Comparison of ENCODE assay signal across 9 cellular contexts in genomic region chr19:42048992-42049391, GRCh38. TPM values are rescaled to one million over a fixed set of nuclear protein-coding genes. Genes with fewer than 3 reads are reported as not detected.
DNase-seq lines count a peak whose midpoint lies in the region; ATAC-seq and TF ChIP-seq lines count a peak whose summit lies in the region.
"Had no signal": no experiment of that assay in that cellular context is flagged by ENCODE, and none has a peak within 500 bp of the region (broad histone marks: within the 10 kb centered on the region; RNA-seq: fewer than 3 reads in every experiment).

No MANE protein-coding gene starts in this region.

- peaks cover 49% of the 10 kb centered on the region for H3K4me1 ChIP-seq in BLaER1
- no peaks in the 10 kb centered on the region; the same call in 1 of the 2 replicates for H3K4me1 ChIP-seq in SJSA1 (replicated peaks)
- H3K4me1 ChIP-seq in foreskin keratinocyte, result peaks cover 21% of the 10 kb centered on the region

- DNase-seq in Daoy (ENCODE audit: low read depth) (peak; percentile 62), SJSA1 (ENCODE audit: low read depth in 1 of 2, low spot score in 2 of 2) (peak in 1 of 2 experiments; percentile 14), foreskin keratinocyte (peak; percentile 41 to 58), NCI-H2171 (lab: John Stamatoyannopoulos, UW) (no peak), DMS 273 (lab: John Stamatoyannopoulos, UW; ENCODE audit: unreplicated experiment) (no peak)
- DNase-seq in central memory CD4-positive, alpha-beta T cell, result no peak
- DNase-seq: midbrain had no signal

- H3K4me2 ChIP-seq in BLaER1, result peak overlapping the region; percentile 63

- H3K9ac ChIP-seq in BLaER1, result no peak overlapping the region

- peak overlapping the region; percentile 23; the same call in 1 of the 2 replicates for H3K4me3 ChIP-seq in BLaER1
- peak overlapping the region; percentile 28 for H3K4me3 ChIP-seq in SJSA1

- ATAC-seq in foreskin keratinocyte (no peak), GM18909 (IDR thresholded peaks at IDR 0.05; ENCODE audit: poor library complexity, unreplicated experiment) (no peak)

- no peaks in the 10 kb centered on the region for H3K27me3 ChIP-seq in BLaER1
- peaks cover 18% of the 10 kb centered on the region; the same call in 1 of the 2 replicates for H3K27me3 ChIP-seq in SJSA1 (replicated peaks)
- peaks cover 6% of the 10 kb centered on the region for H3K27me3 ChIP-seq in foreskin keratinocyte

- H4K20me1 ChIP-seq in BLaER1, result peaks cover 19% of the 10 kb centered on the region; the same call in 1 of the 2 replicates

- H3K9me3 ChIP-seq in BLaER1, result no peaks in the 10 kb centered on the region
- H3K9me3 ChIP-seq in SJSA1 (replicated peaks), result no peaks in the 10 kb centered on the region

- H3K27ac ChIP-seq in BLaER1 (no peak overlapping the region), SJSA1 (no peak overlapping the region), foreskin keratinocyte (no peak overlapping the region)

- TF ChIP-seq CTCF in foreskin keratinocyte (conservative IDR thresholded peaks at IDR 0.05), result no peak

- H3K36me3 ChIP-seq in BLaER1 (peaks cover 81% of the 10 kb centered on the region), SJSA1 (no peaks in the 10 kb centered on the region)

RNA-seq across cellular contexts. Expression of gene GRIK5, which starts 21.0 kb away (rescaled TPM):
- 0.42 and 0.57 TPM in 2 replicates for total RNA-seq in Daoy (2014; rRNA removed; shearing (Covaris generic))
- not detected in 2 replicates for total RNA-seq in SJSA1 (2014; rRNA removed; shearing (Covaris generic))
- 0.07 and 0.11 TPM in 2 replicates for total RNA-seq in foreskin keratinocyte
- 0.06 and 0.19 TPM in 2 replicates for polyA plus RNA-seq in foreskin keratinocyte

RNA-seq across cellular contexts. Expression of gene ZNF574, which starts 27.0 kb away (rescaled TPM):
- total RNA-seq in Daoy (2014; rRNA removed; shearing (Covaris generic)), result 18.5 and 19.3 TPM in 2 replicates
- total RNA-seq in SJSA1 (2014; rRNA removed; shearing (Covaris generic)), result 20.6 and 23.0 TPM in 2 replicates
- 16.0 and 17.7 TPM in 2 replicates for total RNA-seq in foreskin keratinocyte
- polyA plus RNA-seq in foreskin keratinocyte, result 11.9 and 12.0 TPM in 2 replicates

RNA-seq across cellular contexts. Expression of gene ATP1A3, which starts 55.0 kb away (rescaled TPM):
- total RNA-seq in Daoy (2014; rRNA removed; shearing (Covaris generic)), result 0.97 and 1.6 TPM in 2 replicates
- total RNA-seq in SJSA1 (2014; rRNA removed; shearing (Covaris generic)), result not detected in 2 replicates
- 0.14 TPM in 1 of 2 replicates, not detected in the other for total RNA-seq in foreskin keratinocyte
- polyA plus RNA-seq in foreskin keratinocyte, result 0.09 and 0.13 TPM in 2 replicates

Comparison
In these comparisons a context has a peak if more than half of its experiments do, and no peak if none do; other contexts are left out.
1. DNase-seq: peak in Daoy (single experiment) and foreskin keratinocyte (2 of 2); none in central memory CD4-positive, alpha-beta T cell (single experiment), NCI-H2171 (single experiment) and DMS 273 (single experiment).